Comparison of ENCODE assay signal across 11 cellular contexts in genomic region chr11:129440028-129440630, GRCh38.
A peak's percentile ranks its signal among the peaks of the same experiment; 100 is the strongest.
DNase-seq lines count a peak whose midpoint lies in the region; ATAC-seq, FAIRE-seq and TF ChIP-seq lines count a peak whose summit lies in the region.
"Had no signal": no experiment of that assay in that cellular context is flagged by ENCODE, and none has a peak within 500 bp of the region (broad histone marks: within the 10 kb centered on the region; RNA-seq: fewer than 3 reads in every experiment).

No MANE protein-coding gene starts in this region.

- no peak overlapping the region for H4K8ac ChIP-seq in H1 (ENCODE audit: extremely low read depth, insufficient read depth, low read length)

- no peaks in the 10 kb centered on the region for H3K23me2 ChIP-seq in H1 (ENCODE audit: low read depth, low read length)

- no peaks in the 10 kb centered on the region for H3K27me3 Mint-ChIP-seq in stimulated activated memory B cell treated with anti-CD40 and anti-IgM and Interleukin-4, amounts not matched to agents 10 μg/mL and 1 μg/mL and 100 μg/mL, for 72 hours
- H3K27me3 Mint-ChIP-seq: IgD-negative memory B cell had no signal

- TF ChIP-seq CTCF in H1 (IDR thresholded peaks at IDR 0.05; ENCODE audit: control extremely low read depth in 1 of 3, insufficient read depth in 1 of 3, low read depth in 1 of 3, low read length in 3 of 3) (no peak), mucosa of descending colon (IDR thresholded peaks at IDR 0.05) (no peak)

- no peak for TF ChIP-seq RAD21 in H1 (IDR thresholded peaks at IDR 0.05 in 1 of 2, conservative IDR thresholded peaks at IDR 0.05 in 1 of 2; ENCODE audit: low read depth in 2 of 2, low read length in 2 of 2)

- H3K4me3 ChIP-seq in H1 (ENCODE audit: extremely low read depth in 1 of 4, insufficient read depth in 2 of 4, low read depth in 3 of 4, low read length in 4 of 4): no peak overlapping the region
- H3K4me3 ChIP-seq in mucosa of descending colon: no peak overlapping the region

- no peak overlapping the region for H3K18ac ChIP-seq in H1 (ENCODE audit: extremely low read depth, low read length)

- FAIRE-seq in GM12892 (lab: Jason Lieb, UNC): peak; percentile 72
- no peak for FAIRE-seq in H1 (lab: Jason Lieb, UNC)

- no peak overlapping the region for H3K4ac ChIP-seq in H1 (replicated peaks; ENCODE audit: insufficient read length, low read depth, low read length)

- peak overlapping the region; percentile 59; the same call in 1 of the 2 replicates for H2AFZ ChIP-seq in H1 (ENCODE audit: low read length)

- TF ChIP-seq POLR2A in GM12892 (IDR thresholded peaks at IDR 0.05; ENCODE audit: low read depth, low read length): no peak
- no peak for TF ChIP-seq POLR2A in H1 (IDR thresholded peaks at IDR 0.05; ENCODE audit: control extremely low read depth in 1 of 2, low read depth in 2 of 2, low read length in 2 of 2)

- no peak overlapping the region for H4K91ac ChIP-seq in H1 (replicated peaks; ENCODE audit: insufficient read length, low read length)

- no peak overlapping the region for H2BK5ac ChIP-seq in H1 (ENCODE audit: low read depth, low read length)

- no peaks in the 10 kb centered on the region for H3K4me1 Mint-ChIP-seq in stimulated activated memory B cell treated with anti-CD40 and anti-IgM and Interleukin-4, amounts not matched to agents 10 μg/mL and 1 μg/mL and 100 μg/mL, for 72 hours
- H3K4me1 Mint-ChIP-seq: CD8-positive, alpha-beta memory T cell; IgD-negative memory B cell had no signal

- H3K9ac ChIP-seq in H1 (replicated peaks in 1 of 4; ENCODE audit: extremely low read depth in 1 of 4, low read depth in 3 of 4, low read length in 3 of 4): no peak overlapping the region

- no peak overlapping the region; the same call in 1 of the 2 replicates for H2BK12ac ChIP-seq in H1 (ENCODE audit: low read depth, low read length)

- H3K23ac ChIP-seq in H1 (ENCODE audit: insufficient read length): no peak overlapping the region

- no peak for DNase-seq in GM12892 (ENCODE audit: insufficient read length)
- DNase-seq in LoVo (ENCODE audit: low spot score): peak; percentile 18
- DNase-seq in H1 (ENCODE audit: low read depth in 1 of 2, low spot score in 2 of 2): peak in 1 of 2 experiments; percentile 39
- no peak for DNase-seq in mucosa of descending colon
- DNase-seq in T1000 (lab: John Stamatoyannopoulos, UW): no peak
- DNase-seq: aorta; CD8-positive, alpha-beta memory T cell; stimulated activated CD4-positive, alpha-beta T cell treated with anti-CD3 and anti-CD28 coated beads, Interleukin-4, amount 100 ng/mL, for 4 hours had no signal

- no peak overlapping the region for H2BK20ac ChIP-seq in H1 (ENCODE audit: low read length)

- no peak overlapping the region for H3K27ac Mint-ChIP-seq in stimulated activated memory B cell treated with anti-CD40 and anti-IgM and Interleukin-4, amounts not matched to agents 10 μg/mL and 1 μg/mL and 100 μg/mL, for 72 hours
- H3K27ac Mint-ChIP-seq: CD8-positive, alpha-beta memory T cell; IgD-negative memory B cell had no signal

- H3K79me1 ChIP-seq in H1 (ENCODE audit: low read depth, low read length): no peaks in the 10 kb centered on the region

- no peak overlapping the region for H3K14ac ChIP-seq in H1 (ENCODE audit: insufficient read length)

- no peaks in the 10 kb centered on the region for H3K4me1 ChIP-seq in H1 (replicated peaks in 1 of 4; ENCODE audit: control insufficient read depth in 3 of 4, insufficient read depth in 4 of 4, low read length in 3 of 4)
- no peaks in the 10 kb centered on the region for H3K4me1 ChIP-seq in mucosa of descending colon (ENCODE audit: low read depth)

- no peaks in the 10 kb centered on the region for H3K27me3 ChIP-seq in H1 (replicated peaks in 1 of 4; ENCODE audit: control insufficient read depth in 3 of 4, extremely low read depth in 1 of 4, insufficient read depth in 3 of 4, low read length in 3 of 4)

- ATAC-seq in mucosa of descending colon: peak; percentile 17
- ATAC-seq in HG02798 (IDR thresholded peaks at IDR 0.05; ENCODE audit: poor library complexity, unreplicated experiment): no peak
- ATAC-seq in stimulated activated memory B cell treated with anti-CD40 and anti-IgM and Interleukin-4, amounts not matched to agents 10 μg/mL and 1 μg/mL and 100 μg/mL, for 72 hours: no peak

- no peak overlapping the region for H2AK5ac ChIP-seq in H1 (ENCODE audit: low read depth, low read length)

- H4K5ac ChIP-seq in H1 (ENCODE audit: insufficient read length, low read depth, low read length): no peak overlapping the region

- no peak overlapping the region for H2BK15ac ChIP-seq in H1 (ENCODE audit: low read length)

- no peak overlapping the region for H3K56ac ChIP-seq in H1 (replicated peaks; ENCODE audit: insufficient read length, low read depth, low read length)

- 0 out of 3 replicates have a peak, but pooled peaks of 1 of the 2 experiments have one; percentile 9 for TF ChIP-seq EP300 in H1 (IDR thresholded peaks at IDR 0.05; ENCODE audit: borderline replicate concordance in 1 of 2, low read depth in 2 of 2, low read length in 2 of 2)

- intact Hi-C loops in mucosa of descending colon (cut with DNase I, micrococcal nuclease): no loop called here

- no peak overlapping the region for H2BK120ac ChIP-seq in H1 (replicated peaks; ENCODE audit: low read depth, low read length)

- no peaks in the 10 kb centered on the region for H4K20me1 ChIP-seq in H1 (replicated peaks in 1 of 2; ENCODE audit: control insufficient read depth in 1 of 2, insufficient read depth in 2 of 2, low read length in 2 of 2)

- H3K79me2 ChIP-seq in H1 (ENCODE audit: control insufficient read depth in 1 of 2, insufficient read depth in 2 of 2, low read length in 2 of 2): no peaks in the 10 kb centered on the region

- no peak overlapping the region for H3K4me2 ChIP-seq in H1 (ENCODE audit: insufficient read depth in 1 of 2, low read depth in 2 of 2, low read length in 2 of 2)

- POLR2A ChIA-PET in H1 (lab: Charles Lee; ENCODE audit: partially characterized antibody): no interaction called here

- H3K36me3 ChIP-seq in H1 (ENCODE audit: control insufficient read depth in 2 of 4, insufficient read depth in 4 of 4, low read length in 3 of 4) (no peaks in the 10 kb centered on the region), mucosa of descending colon (ENCODE audit: low read depth) (no peaks in the 10 kb centered on the region)

- H3K9me3 ChIP-seq in H1 (ENCODE audit: insufficient read depth in 2 of 2, low read depth in 1 of 2, low read length in 1 of 2) (no peaks in the 10 kb centered on the region), mucosa of descending colon (no peaks in the 10 kb centered on the region)

- 77% methylated on average over 8 of the region's 8 CpGs; no CpG with 5 or more reads in 1 of the 2 experiments for WGBS in H1 (ENCODE audit: extremely low coverage in 1 of 2, insufficient coverage in 1 of 2, insufficient read length in 1 of 2, insufficient replicate concordance in 2 of 2, low coverage in 1 of 2, low lambda C conversion rate in 2 of 2, missing lambda C conversion rate in 1 of 2), 2 experiments

- H3K4me3 Mint-ChIP-seq in stimulated activated memory B cell treated with anti-CD40 and anti-IgM and Interleukin-4, amounts not matched to agents 10 μg/mL and 1 μg/mL and 100 μg/mL, for 72 hours: no peak overlapping the region
- H3K4me3 Mint-ChIP-seq: CD8-positive, alpha-beta memory T cell; IgD-negative memory B cell had no signal

- H3K36me3 Mint-ChIP-seq in stimulated activated memory B cell treated with anti-CD40 and anti-IgM and Interleukin-4, amounts not matched to agents 10 μg/mL and 1 μg/mL and 100 μg/mL, for 72 hours: no peaks in the 10 kb centered on the region
- H3K36me3 Mint-ChIP-seq: IgD-negative memory B cell had no signal

- no peak overlapping the region for H3K27ac ChIP-seq in H1 (ENCODE audit: low read depth, low read length)

- no peaks in the 10 kb centered on the region for H3K9me3 Mint-ChIP-seq in stimulated activated memory B cell treated with anti-CD40 and anti-IgM and Interleukin-4, amounts not matched to agents 10 μg/mL and 1 μg/mL and 100 μg/mL, for 72 hours

- CTCF ChIA-PET in H1 (lab: Charles Lee; ENCODE audit: partially characterized antibody): interaction anchor here (1.3 kb wide), 1 partner anchor 255 kb away, joined by 4 read pairs; no protein-coding TSS in a partner anchor

TF ChIP-seq in H1, 55 proteins besides CTCF, POLR2A, EP300 and RAD21:
- TF ChIP-seq JUND (IDR thresholded peaks at IDR 0.05; ENCODE audit: low read length) (peak; percentile 55; the same call in 1 of the 2 replicates), ZNF274 (IDR thresholded peaks at IDR 0.05; ENCODE audit: borderline replicate concordance, extremely low read depth, low read length) (no peak)
